13 cellular contexts compared by ENCODE assay signal in the genomic region with DNA sequence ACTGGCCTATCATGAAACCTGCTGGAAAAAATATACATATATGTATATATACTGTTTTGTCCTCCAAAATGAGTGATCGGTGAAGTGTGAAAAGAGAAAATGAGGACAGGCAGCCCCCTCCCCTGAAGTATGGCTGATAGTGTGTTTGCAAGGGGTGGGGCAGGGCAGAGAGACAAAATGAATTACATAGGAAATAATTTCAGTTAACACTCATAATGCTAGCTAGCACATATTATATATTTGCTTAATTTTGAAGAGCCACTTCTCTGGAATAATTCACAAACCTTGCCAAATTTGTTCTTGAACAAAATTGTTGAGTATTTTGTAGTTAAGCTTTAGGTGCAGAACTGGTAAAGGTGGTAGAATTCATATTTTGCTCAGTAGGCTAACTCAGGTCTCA. TPM values are rescaled to one million over a fixed set of nuclear protein-coding genes. Genes with fewer than 3 reads are reported as not detected.
DNase-seq lines count a peak whose midpoint lies in the region; ATAC-seq and TF ChIP-seq lines count a peak whose summit lies in the region.
"Had no signal": no experiment of that assay in that cellular context is flagged by ENCODE, and none has a peak within 500 bp of the region (broad histone marks: within the 10 kb centered on the region; RNA-seq: fewer than 3 reads in every experiment).

No MANE protein-coding gene starts in this region.

- H3K9me3 ChIP-seq in left ventricle myocardium inferior (replicated peaks) (no peaks in the 10 kb centered on the region), Karpas-422 (ENCODE audit: low read length) (no peaks in the 10 kb centered on the region), lower lobe of right lung (no peaks in the 10 kb centered on the region), upper lobe of right lung (no peaks in the 10 kb centered on the region)
- H3K9me3 ChIP-seq: Caco-2 had no signal

- no peak overlapping the region for H3K9ac ChIP-seq in Karpas-422 (ENCODE audit: low read length)

- no peaks in the 10 kb centered on the region for H3K9me2 ChIP-seq in Karpas-422 (replicated peaks; ENCODE audit: insufficient read depth, low read length)

- no peak for ATAC-seq in left ventricle myocardium superior
- ATAC-seq in lower lobe of right lung = peak; percentile 37 to 43
- ATAC-seq in upper lobe of right lung = peak; percentile 30

- peaks cover 72% of the 10 kb centered on the region for H4K20me1 ChIP-seq in Karpas-422 (ENCODE audit: insufficient read depth, low read depth, low read length)

- H3K4me3 ChIP-seq in left ventricle myocardium inferior (no peak overlapping the region), Karpas-422 (ENCODE audit: low read length) (no peak overlapping the region), lower lobe of right lung (no peak overlapping the region), upper lobe of right lung (no peak overlapping the region)

- no peak overlapping the region for H2AFZ ChIP-seq in Karpas-422 (ENCODE audit: low read length)

- H3K36me3 ChIP-seq in left ventricle myocardium inferior (no peaks in the 10 kb centered on the region), Karpas-422 (ENCODE audit: insufficient read depth, low read length) (peaks cover 15% of the 10 kb centered on the region; the same call in 1 of the 2 replicates), lower lobe of right lung (no peaks in the 10 kb centered on the region), upper lobe of right lung (no peaks in the 10 kb centered on the region)

- H3K4me1 ChIP-seq in left ventricle myocardium inferior (peaks cover 89% of the 10 kb centered on the region), Karpas-422 (ENCODE audit: low read length) (peaks cover 45% of the 10 kb centered on the region), lower lobe of right lung (peaks cover 14% of the 10 kb centered on the region), upper lobe of right lung (peaks cover 11% of the 10 kb centered on the region)
- H3K4me1 ChIP-seq: Caco-2 had no signal

- TF ChIP-seq CTCF in left ventricle myocardium inferior (IDR thresholded peaks at IDR 0.05; ENCODE audit: borderline replicate concordance) (no peak), lower lobe of right lung (IDR thresholded peaks at IDR 0.05) (no peak), upper lobe of right lung (IDR thresholded peaks at IDR 0.05) (no peak)

- intact Hi-C loops in left ventricle myocardium inferior (cut with micrococcal nuclease) = no loop called here
- intact Hi-C loops in left ventricle myocardium superior (cut with micrococcal nuclease) = no loop called here
- intact Hi-C loops in lower lobe of right lung (cut with DNase I) = no loop called here
- intact Hi-C loops in upper lobe of right lung (cut with DNase I) = no loop called here

- H3K27me3 ChIP-seq in left ventricle myocardium inferior (ENCODE audit: low read depth) (no peaks in the 10 kb centered on the region), Karpas-422 (ENCODE audit: low read length) (no peaks in the 10 kb centered on the region), lower lobe of right lung (ENCODE audit: low read depth) (no peaks in the 10 kb centered on the region), upper lobe of right lung (no peaks in the 10 kb centered on the region)

- peaks cover 97% of the 10 kb centered on the region for H3K79me2 ChIP-seq in Karpas-422 (ENCODE audit: low read length)

- H3K4me2 ChIP-seq in Karpas-422 (ENCODE audit: low read depth, low read length, poor library complexity, severe bottlenecking) = no peak overlapping the region

- H3K27ac ChIP-seq in left ventricle myocardium inferior (replicated peaks) (peak overlapping the region; percentile 2), Karpas-422 (ENCODE audit: low read length) (peak overlapping the region; percentile 23), lower lobe of right lung (no peak overlapping the region), upper lobe of right lung (no peak overlapping the region)

- DNase-seq in left ventricle myocardium inferior (no peak), left ventricle myocardium superior (no peak), Karpas-422 (no peak), lower lobe of right lung (no peak), upper lobe of right lung (no peak), 8988T (no peak), T-helper 2 cell (no peak)
- DNase-seq in activated effector memory CD4-positive, alpha-beta T cell treated with Interleukin-2 at 50 U/mL for 16 hours = no peak
- DNase-seq: C1 segment of cervical spinal cord; Caco-2; CD4-positive, alpha-beta memory T cell; DMS53; HCEC 1CT had no signal

RNA-seq across cellular contexts. Expression of a gene that starts 23.1 kb away (rescaled TPM):
- total RNA-seq in left ventricle myocardium inferior = 120 TPM
- 111 TPM for total RNA-seq in left ventricle myocardium superior
- total RNA-seq in Karpas-422 (2014; rRNA removed; shearing (Covaris generic); ENCODE audit: low replicate concordance) = 200 and 267 TPM in 2 replicates
- 33.8 TPM for total RNA-seq in lower lobe of right lung
- total RNA-seq in upper lobe of right lung = 35.4 TPM

Comparison
In these comparisons a context has a peak if more than half of its experiments do, and no peak if none do; other contexts are left out.
1. H3K27ac ChIP-seq: peak in left ventricle myocardium inferior (single experiment) and Karpas-422 (single experiment); none in lower lobe of right lung (single experiment) and upper lobe of right lung (single experiment).